2 cellular contexts compared by ENCODE assay signal in genomic region chr5:141560725-141561483, GRCh38.
TF ChIP-seq lines count a peak whose summit lies in the region.

No MANE protein-coding gene starts in this region.

TF ChIP-seq in H1, 55 proteins besides CTCF, POLR2A, EP300 and RAD21 (continues in another document):
- no peak for TF ChIP-seq TAF7 (optimal IDR thresholded peaks at IDR 0.05; ENCODE audit: borderline replicate concordance, low read depth, low read length)
- TF ChIP-seq HDAC6 (IDR thresholded peaks at IDR 0.05; ENCODE audit: low read depth, low read length), result no peak
- TF ChIP-seq USF2 (IDR thresholded peaks at IDR 0.05; ENCODE audit: low read length), result peak; percentile 87
- TF ChIP-seq TCF12 (IDR thresholded peaks at IDR 0.05; ENCODE audit: low read depth, low read length), result peak; percentile 87; the same call in 1 of the 2 replicates
- no peak for TF ChIP-seq SIN3A (conservative IDR thresholded peaks at IDR 0.05 in 1 of 2, IDR thresholded peaks at IDR 0.05 in 1 of 2; ENCODE audit: low read depth in 1 of 2, low read length in 2 of 2)
- TF ChIP-seq SP1 (IDR thresholded peaks at IDR 0.05; ENCODE audit: low read depth, low read length), result peak; percentile 81
- peak; percentile 82 for TF ChIP-seq CREB1 (IDR thresholded peaks at IDR 0.05)
- TF ChIP-seq MAX (IDR thresholded peaks at IDR 0.05), result peak; percentile 61
- TF ChIP-seq CBX5 (IDR thresholded peaks at IDR 0.05; ENCODE audit: low read depth, low read length), result no peak
- no peak for TF ChIP-seq RFX5 (IDR thresholded peaks at IDR 0.05; ENCODE audit: borderline replicate concordance, low read depth, low read length)
- TF ChIP-seq POU5F1 (IDR thresholded peaks at IDR 0.05; ENCODE audit: low read depth, low read length), result no peak
- no peak for TF ChIP-seq SP2 (IDR thresholded peaks at IDR 0.05; ENCODE audit: low read length)
- no peak for TF ChIP-seq BACH1 (IDR thresholded peaks at IDR 0.05; ENCODE audit: low read length)
- no peak for TF ChIP-seq BCL11A (IDR thresholded peaks at IDR 0.05; ENCODE audit: low read depth in 2 of 2, low read length in 2 of 2)
- no peak for TF ChIP-seq KDM1A (IDR thresholded peaks at IDR 0.05; ENCODE audit: borderline replicate concordance, low read length)
- no peak for TF ChIP-seq BRCA1 (IDR thresholded peaks at IDR 0.05; ENCODE audit: low read depth, low read length)
- no peak for TF ChIP-seq CTBP2 (IDR thresholded peaks at IDR 0.05; ENCODE audit: borderline replicate concordance, insufficient read depth, insufficient read length, low read length)
- TF ChIP-seq GTF2F1 (IDR thresholded peaks at IDR 0.05; ENCODE audit: borderline replicate concordance, low read depth, low read length), result no peak
- TF ChIP-seq POLR2AphosphoS5 (IDR thresholded peaks at IDR 0.05; ENCODE audit: low read depth, low read length), result 0 out of 2 replicates have a peak, but pooled peaks have one; percentile 43
- TF ChIP-seq ZNF274 (IDR thresholded peaks at IDR 0.05; ENCODE audit: borderline replicate concordance, extremely low read depth, low read length), result no peak
- TF ChIP-seq SIX5 (IDR thresholded peaks at IDR 0.05; ENCODE audit: low read depth, low read length), result no peak
- TF ChIP-seq NANOG (IDR thresholded peaks at IDR 0.05; ENCODE audit: insufficient read depth, low read depth, low read length, poor library complexity, severe bottlenecking), result no peak
- TF ChIP-seq TBP (IDR thresholded peaks at IDR 0.05; ENCODE audit: low read depth, low read length), result peak; percentile 43; the same call in 1 of the 2 replicates
- no peak for TF ChIP-seq SP4 (IDR thresholded peaks at IDR 0.05; ENCODE audit: low read length)
- TF ChIP-seq SRF (IDR thresholded peaks at IDR 0.05; ENCODE audit: low read depth, low read length), result no peak
- TF ChIP-seq RXRA (IDR thresholded peaks at IDR 0.05; ENCODE audit: insufficient read depth, low read depth, low read length), result no peak
- peak; percentile 76 for TF ChIP-seq ASH2L (IDR thresholded peaks at IDR 0.05; ENCODE audit: low read length)
- no peak for TF ChIP-seq SUZ12 (IDR thresholded peaks at IDR 0.05; ENCODE audit: low read length)
- no peak for TF ChIP-seq RBBP5 (IDR thresholded peaks at IDR 0.05; ENCODE audit: borderline replicate concordance, low read depth, low read length)
- TF ChIP-seq SIRT6 (IDR thresholded peaks at IDR 0.05; ENCODE audit: low read length), result no peak

TF ChIP-seq in liver, 16 proteins besides CTCF, POLR2A, EP300 and RAD21:
- TF ChIP-seq EGR1 (IDR thresholded peaks at IDR 0.05; ENCODE audit: low read depth in 2 of 2), result peak; percentile 22 to 39
- no peak for TF ChIP-seq HNF4G (IDR thresholded peaks at IDR 0.05)
- peak; percentile 47 for TF ChIP-seq MAX (IDR thresholded peaks at IDR 0.05)
- TF ChIP-seq SP1 (IDR thresholded peaks at IDR 0.05), result peak; percentile 86
- peak; percentile 71 for TF ChIP-seq ATF3 (IDR thresholded peaks at IDR 0.05)
- TF ChIP-seq GABPA (IDR thresholded peaks at IDR 0.05 in 1 of 2, conservative IDR thresholded peaks at IDR 0.05 in 1 of 2), result peak in 1 of 2 donors; percentile 27
- TF ChIP-seq NR2F2 (IDR thresholded peaks at IDR 0.05), result no peak
- TF ChIP-seq TAF1 (conservative IDR thresholded peaks at IDR 0.05), result no peak
- TF ChIP-seq FOXA1 (IDR thresholded peaks at IDR 0.05), result peak; percentile 8
- TF ChIP-seq HNF4A (conservative IDR thresholded peaks at IDR 0.05), result peak; percentile 32 to 53
- TF ChIP-seq, protein P1, sequence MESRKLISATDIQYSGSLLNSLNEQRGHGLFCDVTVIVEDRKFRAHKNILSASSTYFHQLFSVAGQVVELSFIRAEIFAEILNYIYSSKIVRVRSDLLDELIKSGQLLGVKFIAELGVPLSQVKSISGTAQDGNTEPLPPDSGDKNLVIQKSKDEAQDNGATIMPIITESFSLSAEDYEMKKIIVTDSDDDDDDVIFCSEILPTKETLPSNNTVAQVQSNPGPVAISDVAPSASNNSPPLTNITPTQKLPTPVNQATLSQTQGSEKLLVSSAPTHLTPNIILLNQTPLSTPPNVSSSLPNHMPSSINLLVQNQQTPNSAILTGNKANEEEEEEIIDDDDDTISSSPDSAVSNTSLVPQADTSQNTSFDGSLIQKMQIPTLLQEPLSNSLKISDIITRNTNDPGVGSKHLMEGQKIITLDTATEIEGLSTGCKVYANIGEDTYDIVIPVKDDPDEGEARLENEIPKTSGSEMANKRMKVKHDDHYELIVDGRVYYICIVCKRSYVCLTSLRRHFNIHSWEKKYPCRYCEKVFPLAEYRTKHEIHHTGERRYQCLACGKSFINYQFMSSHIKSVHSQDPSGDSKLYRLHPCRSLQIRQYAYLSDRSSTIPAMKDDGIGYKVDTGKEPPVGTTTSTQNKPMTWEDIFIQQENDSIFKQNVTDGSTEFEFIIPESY (IDR thresholded peaks at IDR 0.05), result no peak
- peak; percentile 74 for TF ChIP-seq REST (IDR thresholded peaks at IDR 0.05)
- TF ChIP-seq FOXA2 (IDR thresholded peaks at IDR 0.05), result no peak
- TF ChIP-seq YY1 (IDR thresholded peaks at IDR 0.05), result peak; percentile 93
- peak in 1 of 2 donors; percentile 62 for TF ChIP-seq RXRA (IDR thresholded peaks at IDR 0.05)
- peak; percentile 64 to 67 for TF ChIP-seq JUND (IDR thresholded peaks at IDR 0.05)
